Comparison of ENCODE assay signal across 30 cellular contexts in the genomic region with DNA sequence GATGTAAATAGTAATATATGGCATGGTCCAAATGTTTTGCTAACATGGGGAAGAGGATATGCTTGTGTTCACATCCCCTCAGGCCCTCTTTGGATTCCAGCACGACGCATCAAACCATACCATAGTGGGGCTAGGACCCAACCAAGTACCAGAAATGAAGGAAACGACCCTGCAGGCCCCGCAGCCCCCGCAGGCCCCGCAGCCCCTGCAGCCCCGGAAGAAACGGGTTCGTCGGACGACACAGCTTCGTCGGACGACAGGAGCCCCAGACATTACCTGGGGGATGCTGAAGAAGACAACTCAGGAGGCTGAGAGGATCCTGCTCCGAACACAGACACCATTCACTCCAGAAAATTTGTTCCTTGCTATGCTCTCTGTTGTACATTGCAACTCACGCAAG.
"Had no signal": no experiment of that assay in that cellular context is flagged by ENCODE, and none has a peak within 500 bp of the region (broad histone marks: within the 10 kb centered on the region; RNA-seq: fewer than 3 reads in every experiment).

No MANE protein-coding gene starts in this region.

- H3K4me3 Mint-ChIP-seq: activated CD4-positive, alpha-beta T cell treated with anti-CD3 and anti-CD28 coated beads for 36 hours; activated CD4-positive, alpha-beta T cell treated with anti-CD3 and anti-CD28 coated beads, Interleukin-2, amount 10 ng/mL, durations not matched to agents 7 days and 5 days; activated CD8-positive, alpha-beta T cell treated with anti-CD3 and anti-CD28 coated beads, Interleukin-2, amount 10 ng/mL, durations not matched to agents 7 days and 5 days; activated naive CD4-positive, alpha-beta T cell treated with anti-CD3 and anti-CD28 coated beads, Interleukin-2, amount 10 ng/mL, durations not matched to agents 7 days and 5 days; activated naive CD8-positive, alpha-beta T cell; activated T-cell treated with anti-CD3 and anti-CD28 coated beads, Interleukin-2, amount 50 U/mL, for 24 hours; activated T-helper 1 cell treated with anti-CD3 and anti-CD28 coated beads, Interleukin-12 subunit alpha, Interleukin-12 subunit beta, Interleukin-2, Interleukin-4 antibody, amounts not matched to agents 30 ng/mL and 10 ng/mL and 1 ng/mL, durations not matched to agents 14 hours and 24 hours and 36 hours had no signal

- H3K4me3 ChIP-seq: K562, Peyer's patch, SJSA1 had no signal

- H3K4me1 Mint-ChIP-seq: activated CD4-positive, alpha-beta T cell treated with anti-CD3 and anti-CD28 coated beads for 36 hours; activated CD4-positive, alpha-beta T cell treated with anti-CD3 and anti-CD28 coated beads, Interleukin-2, amount 10 ng/mL, durations not matched to agents 7 days and 5 days; activated naive CD4-positive, alpha-beta T cell treated with anti-CD3 and anti-CD28 coated beads, Interleukin-2, amount 10 ng/mL, durations not matched to agents 7 days and 5 days had no signal

- H3K27me3 Mint-ChIP-seq: activated CD4-positive, alpha-beta T cell treated with anti-CD3 and anti-CD28 coated beads for 36 hours; activated CD4-positive, alpha-beta T cell treated with anti-CD3 and anti-CD28 coated beads, Interleukin-2, amount 10 ng/mL, durations not matched to agents 7 days and 5 days; activated naive CD4-positive, alpha-beta T cell treated with anti-CD3 and anti-CD28 coated beads, Interleukin-2, amount 10 ng/mL, durations not matched to agents 7 days and 5 days; activated naive CD8-positive, alpha-beta T cell; activated T-cell treated with anti-CD3 and anti-CD28 coated beads, Interleukin-2, amount 50 U/mL, for 24 hours had no signal

- H3K4me1 ChIP-seq: Peyer's patch had no signal

- DNase-seq: activated CD4-positive, alpha-beta T cell treated with anti-CD3 and anti-CD28 coated beads for 36 hours; activated CD4-positive, alpha-beta T cell treated with anti-CD3 and anti-CD28 coated beads, Interleukin-2, amount 10 ng/mL, durations not matched to agents 7 days and 5 days; activated CD4-positive, alpha-beta T cell treated with anti-CD3 and anti-CD28 coated beads, Interleukin-2, amount 50 U/mL, for 48 hours; activated CD8-positive, alpha-beta T cell treated with anti-CD3 and anti-CD28 coated beads, Interleukin-2, amount 10 ng/mL, durations not matched to agents 7 days and 5 days; activated naive CD4-positive, alpha-beta T cell treated with anti-CD3 and anti-CD28 coated beads, Interleukin-2, amount 10 ng/mL, durations not matched to agents 7 days and 5 days; activated T-cell treated with anti-CD3 and anti-CD28 coated beads, Interleukin-2, amount 50 U/mL, for 24 hours; amniotic stem cell; aorta; brain microvascular endothelial cell; central memory CD4-positive, alpha-beta T cell; NCI-H1105; NCI-H1436; NCI-H1694; NCI-H1930; NCI-H2081 treated with DMSO at 0.1 percent for 48 hours; NCI-H446 treated with DMSO at 0.1 percent for 48 hours; NCI-H69; NCI-H82; PC-3; Peyer's patch; RPMI8226; SHP77 treated with DMSO at 0.1 percent for 48 hours; T1000; WERI-Rb-1 had no signal

- ATAC-seq: activated CD4-positive, alpha-beta T cell treated with anti-CD3 and anti-CD28 coated beads for 36 hours; activated CD4-positive, CD25-positive, alpha-beta regulatory T cell treated with anti-CD3 and anti-CD28 coated beads, Interleukin-2, amount 50 U/mL, for 24 hours; activated CD8-positive, alpha-beta T cell treated with anti-CD3 and anti-CD28 coated beads, Interleukin-2, amount 10 ng/mL, durations not matched to agents 7 days and 5 days; K562; PC-3; SK-N-SH treated with all-trans-retinoic acid at 6 μM for 48 hours had no signal

- H3K27me3 ChIP-seq: brain microvascular endothelial cell, Peyer's patch, SJSA1 had no signal

- H3K27ac ChIP-seq: brain microvascular endothelial cell, Peyer's patch, SJSA1, WERI-Rb-1 had no signal

- H3K27ac Mint-ChIP-seq: activated CD4-positive, alpha-beta T cell treated with anti-CD3 and anti-CD28 coated beads for 36 hours; activated CD4-positive, alpha-beta T cell treated with anti-CD3 and anti-CD28 coated beads, Interleukin-2, amount 10 ng/mL, durations not matched to agents 7 days and 5 days; activated CD8-positive, alpha-beta T cell treated with anti-CD3 and anti-CD28 coated beads, Interleukin-2, amount 10 ng/mL, durations not matched to agents 7 days and 5 days; activated naive CD4-positive, alpha-beta T cell treated with anti-CD3 and anti-CD28 coated beads, Interleukin-2, amount 10 ng/mL, durations not matched to agents 7 days and 5 days; activated naive CD8-positive, alpha-beta T cell; activated T-cell treated with anti-CD3 and anti-CD28 coated beads, Interleukin-2, amount 50 U/mL, for 24 hours; activated T-helper 1 cell treated with anti-CD3 and anti-CD28 coated beads, Interleukin-12 subunit alpha, Interleukin-12 subunit beta, Interleukin-2, Interleukin-4 antibody, amounts not matched to agents 30 ng/mL and 10 ng/mL and 1 ng/mL, durations not matched to agents 14 hours and 24 hours and 36 hours had no signal

- H3K9me3 ChIP-seq: Peyer's patch, SJSA1 had no signal

- H3K9me3 Mint-ChIP-seq: activated naive CD4-positive, alpha-beta T cell treated with anti-CD3 and anti-CD28 coated beads, Interleukin-2, amount 10 ng/mL, durations not matched to agents 7 days and 5 days; activated T-helper 1 cell treated with anti-CD3 and anti-CD28 coated beads, Interleukin-12 subunit alpha, Interleukin-12 subunit beta, Interleukin-2, Interleukin-4 antibody, amounts not matched to agents 30 ng/mL and 10 ng/mL and 1 ng/mL, durations not matched to agents 14 hours and 24 hours and 36 hours had no signal
